Comparison of ENCODE assay signal across 10 cellular contexts in genomic region chr17:45320349-45320930, GRCh38. TPM values are rescaled to one million over a fixed set of nuclear protein-coding genes. Genes with fewer than 3 reads are reported as not detected.
DNase-seq lines count a peak whose midpoint lies in the region; ATAC-seq and TF ChIP-seq lines count a peak whose summit lies in the region.
"Had no signal": no experiment of that assay in that cellular context is flagged by ENCODE, and none has a peak within 500 bp of the region (broad histone marks: within the 10 kb centered on the region; RNA-seq: fewer than 3 reads in every experiment).

No MANE protein-coding gene starts in this region.

- H3K4me1 Mint-ChIP-seq in activated naive CD4-positive, alpha-beta T cell treated with anti-CD3 and anti-CD28 coated beads, Interleukin-2, amount 50 U/mL, for 24 hours: peaks cover 58% of the 10 kb centered on the region
- H3K4me1 Mint-ChIP-seq in activated naive CD4-positive, alpha-beta T cell treated with anti-CD3 and anti-CD28 coated beads for 36 hours (ENCODE audit: low read depth): peaks cover 49% of the 10 kb centered on the region
- H3K4me1 Mint-ChIP-seq in activated CD4-positive, alpha-beta memory T cell treated with anti-CD3 and anti-CD28 coated beads, Interleukin-2, amount 10 ng/mL, durations not matched to agents 7 days and 5 days: peaks cover 50% of the 10 kb centered on the region
- peaks cover 40% of the 10 kb centered on the region for H3K4me1 Mint-ChIP-seq in type B pancreatic cell (ENCODE audit: unreplicated experiment)

- POLR2A ChIA-PET in activated CD4-positive, alpha-beta memory T cell treated with anti-CD3 and anti-CD28 coated beads, Interleukin-2, amount 10 ng/mL, durations not matched to agents 7 days and 5 days (lab: Charles Lee): interaction anchor here (0.8 to 12.9 kb wide), 9 partner anchors 8 to 259 kb away, joined by 3 to 337 read pairs (median 4); partner anchors contain the start of gene FMNL1

- no peak for DNase-seq in activated naive CD4-positive, alpha-beta T cell treated with anti-CD3 and anti-CD28 coated beads for 36 hours
- no peak for DNase-seq in activated CD4-positive, alpha-beta memory T cell treated with anti-CD3 and anti-CD28 coated beads, Interleukin-2, amount 10 ng/mL, durations not matched to agents 7 days and 5 days
- DNase-seq in islet precursor cell: peak; percentile 93
- no peak for DNase-seq in type B pancreatic cell (ENCODE audit: extremely low spot score, unreplicated experiment)
- DNase-seq in occipital lobe (lab: John Stamatoyannopoulos, UW): no peak
- DNase-seq in GOT3 (lab: John Stamatoyannopoulos, UW): no peak
- DNase-seq: effector memory CD4-positive, alpha-beta T cell; left cardiac atrium had no signal

- CTCF ChIA-PET in activated naive CD4-positive, alpha-beta T cell treated with anti-CD3 and anti-CD28 coated beads for 36 hours (lab: Charles Lee): interaction anchor here (0.9 to 1.6 kb wide), 3 partner anchors 15 to 43 kb away, joined by 4 to 11 read pairs (median 5); no protein-coding TSS in a partner anchor
- CTCF ChIA-PET in activated CD4-positive, alpha-beta memory T cell treated with anti-CD3 and anti-CD28 coated beads, Interleukin-2, amount 10 ng/mL, durations not matched to agents 7 days and 5 days (lab: Charles Lee): interaction anchor here (0.5 to 1.9 kb wide), 6 partner anchors 8 to 101 kb away, joined by 3 to 7 read pairs (median 4); no protein-coding TSS in a partner anchor

- H3K4me3 Mint-ChIP-seq in activated naive CD4-positive, alpha-beta T cell treated with anti-CD3 and anti-CD28 coated beads, Interleukin-2, amount 50 U/mL, for 24 hours: peak overlapping the region; percentile 35
- H3K4me3 Mint-ChIP-seq in activated naive CD4-positive, alpha-beta T cell treated with anti-CD3 and anti-CD28 coated beads for 36 hours: no peak overlapping the region
- no peak overlapping the region for H3K4me3 Mint-ChIP-seq in activated CD4-positive, alpha-beta memory T cell treated with anti-CD3 and anti-CD28 coated beads, Interleukin-2, amount 10 ng/mL, durations not matched to agents 7 days and 5 days
- peak overlapping the region; percentile 43 for H3K4me3 Mint-ChIP-seq in type B pancreatic cell

- no peaks in the 10 kb centered on the region for H3K9me3 Mint-ChIP-seq in activated naive CD4-positive, alpha-beta T cell treated with anti-CD3 and anti-CD28 coated beads, Interleukin-2, amount 50 U/mL, for 24 hours
- H3K9me3 Mint-ChIP-seq in activated naive CD4-positive, alpha-beta T cell treated with anti-CD3 and anti-CD28 coated beads for 36 hours: no peaks in the 10 kb centered on the region
- H3K9me3 Mint-ChIP-seq in activated CD4-positive, alpha-beta memory T cell treated with anti-CD3 and anti-CD28 coated beads, Interleukin-2, amount 10 ng/mL, durations not matched to agents 7 days and 5 days: no peaks in the 10 kb centered on the region
- no peaks in the 10 kb centered on the region for H3K9me3 Mint-ChIP-seq in type B pancreatic cell

- intact Hi-C loops in activated naive CD4-positive, alpha-beta T cell treated with anti-CD3 and anti-CD28 coated beads for 36 hours (cut with micrococcal nuclease): no loop called here

- no peaks in the 10 kb centered on the region for H3K27me3 Mint-ChIP-seq in activated naive CD4-positive, alpha-beta T cell treated with anti-CD3 and anti-CD28 coated beads, Interleukin-2, amount 50 U/mL, for 24 hours
- H3K27me3 Mint-ChIP-seq in activated naive CD4-positive, alpha-beta T cell treated with anti-CD3 and anti-CD28 coated beads for 36 hours (ENCODE audit: low read depth): no peaks in the 10 kb centered on the region
- no peaks in the 10 kb centered on the region for H3K27me3 Mint-ChIP-seq in activated CD4-positive, alpha-beta memory T cell treated with anti-CD3 and anti-CD28 coated beads, Interleukin-2, amount 10 ng/mL, durations not matched to agents 7 days and 5 days
- peaks cover 2% of the 10 kb centered on the region for H3K27me3 Mint-ChIP-seq in type B pancreatic cell

- ATAC-seq in HG03521 (IDR thresholded peaks at IDR 0.05; ENCODE audit: unreplicated experiment): no peak

- TF ChIP-seq CTCF in type B pancreatic cell (conservative IDR thresholded peaks at IDR 0.05): no peak

- peaks cover 2% of the 10 kb centered on the region for H3K36me3 Mint-ChIP-seq in activated naive CD4-positive, alpha-beta T cell treated with anti-CD3 and anti-CD28 coated beads, Interleukin-2, amount 50 U/mL, for 24 hours
- peaks cover 10% of the 10 kb centered on the region for H3K36me3 Mint-ChIP-seq in activated naive CD4-positive, alpha-beta T cell treated with anti-CD3 and anti-CD28 coated beads for 36 hours (ENCODE audit: low read depth)
- peaks cover 9% of the 10 kb centered on the region for H3K36me3 Mint-ChIP-seq in activated CD4-positive, alpha-beta memory T cell treated with anti-CD3 and anti-CD28 coated beads, Interleukin-2, amount 10 ng/mL, durations not matched to agents 7 days and 5 days (ENCODE audit: low read depth)
- H3K36me3 Mint-ChIP-seq in type B pancreatic cell: no peaks in the 10 kb centered on the region

- H3K27ac Mint-ChIP-seq in activated naive CD4-positive, alpha-beta T cell treated with anti-CD3 and anti-CD28 coated beads, Interleukin-2, amount 50 U/mL, for 24 hours: peak overlapping the region; percentile 92
- no peak overlapping the region for H3K27ac Mint-ChIP-seq in activated naive CD4-positive, alpha-beta T cell treated with anti-CD3 and anti-CD28 coated beads for 36 hours
- peak overlapping the region; percentile 3 for H3K27ac Mint-ChIP-seq in activated CD4-positive, alpha-beta memory T cell treated with anti-CD3 and anti-CD28 coated beads, Interleukin-2, amount 10 ng/mL, durations not matched to agents 7 days and 5 days
- H3K27ac Mint-ChIP-seq in type B pancreatic cell: peak overlapping the region; percentile 83

RNA-seq across cellular contexts. Expression of gene MAP3K14, which starts 3.6 kb away (rescaled TPM):
- 10 to 100 TPM; 45.5 to 52.0 TPM for total RNA-seq in activated naive CD4-positive, alpha-beta T cell treated with anti-CD3 and anti-CD28 coated beads for 36 hours
- total RNA-seq in activated CD4-positive, alpha-beta memory T cell treated with anti-CD3 and anti-CD28 coated beads, Interleukin-2, amount 10 ng/mL, durations not matched to agents 7 days and 5 days: 10 to 100 TPM; 28.7 to 30.6 TPM
- total RNA-seq in type B pancreatic cell (ENCODE audit: low replicate concordance): 10.4 and 11.2 TPM in 2 replicates
- total RNA-seq in occipital lobe: 1.2 TPM

RNA-seq across cellular contexts. Expression of gene SPATA32, which starts 58.5 kb away (rescaled TPM):
- total RNA-seq in activated naive CD4-positive, alpha-beta T cell treated with anti-CD3 and anti-CD28 coated beads for 36 hours: under 1 TPM in 1 of 2 experiments, not detected in 1; 0.12 TPM
- under 1 TPM; 0.20 to 0.23 TPM for total RNA-seq in activated CD4-positive, alpha-beta memory T cell treated with anti-CD3 and anti-CD28 coated beads, Interleukin-2, amount 10 ng/mL, durations not matched to agents 7 days and 5 days
- total RNA-seq in type B pancreatic cell (ENCODE audit: low replicate concordance): not detected in 2 replicates
- not detected for total RNA-seq in occipital lobe
- total RNA-seq: left cardiac atrium had no signal

Comparison
In these comparisons a context has a peak if more than half of its experiments do, and no peak if none do; other contexts are left out.
1. H3K4me3 Mint-ChIP-seq: peak in activated naive CD4-positive, alpha-beta T cell treated with anti-CD3 and anti-CD28 coated beads, Interleukin-2, amount 50 U/mL, for 24 hours (single experiment) and type B pancreatic cell (single experiment); none in activated naive CD4-positive, alpha-beta T cell treated with anti-CD3 and anti-CD28 coated beads for 36 hours (single experiment) and activated CD4-positive, alpha-beta memory T cell treated with anti-CD3 and anti-CD28 coated beads, Interleukin-2, amount 10 ng/mL, durations not matched to agents 7 days and 5 days (single experiment).